In genomic region chr9:124120272-124120671, GRCh38 we compare ENCODE assay signal across 1 cellular context.
TF ChIP-seq lines count a peak whose summit lies in the region.

No MANE protein-coding gene starts in this region.

TF ChIP-seq in HepG2, 621 proteins besides CTCF, POLR2A, EP300 and RAD21 (continued from another document):
- TF ChIP-seq ZBTB40 (IDR thresholded peaks at IDR 0.05), result peak; percentile 65
- no peak for TF ChIP-seq ZBTB40 (CRISPR knock-in tag; IDR thresholded peaks at IDR 0.05)
- TF ChIP-seq TRIM22 (IDR thresholded peaks at IDR 0.05), result no peak
- no peak for TF ChIP-seq RELA (CRISPR knock-in tag; IDR thresholded peaks at IDR 0.05)
- TF ChIP-seq, protein P1, sequence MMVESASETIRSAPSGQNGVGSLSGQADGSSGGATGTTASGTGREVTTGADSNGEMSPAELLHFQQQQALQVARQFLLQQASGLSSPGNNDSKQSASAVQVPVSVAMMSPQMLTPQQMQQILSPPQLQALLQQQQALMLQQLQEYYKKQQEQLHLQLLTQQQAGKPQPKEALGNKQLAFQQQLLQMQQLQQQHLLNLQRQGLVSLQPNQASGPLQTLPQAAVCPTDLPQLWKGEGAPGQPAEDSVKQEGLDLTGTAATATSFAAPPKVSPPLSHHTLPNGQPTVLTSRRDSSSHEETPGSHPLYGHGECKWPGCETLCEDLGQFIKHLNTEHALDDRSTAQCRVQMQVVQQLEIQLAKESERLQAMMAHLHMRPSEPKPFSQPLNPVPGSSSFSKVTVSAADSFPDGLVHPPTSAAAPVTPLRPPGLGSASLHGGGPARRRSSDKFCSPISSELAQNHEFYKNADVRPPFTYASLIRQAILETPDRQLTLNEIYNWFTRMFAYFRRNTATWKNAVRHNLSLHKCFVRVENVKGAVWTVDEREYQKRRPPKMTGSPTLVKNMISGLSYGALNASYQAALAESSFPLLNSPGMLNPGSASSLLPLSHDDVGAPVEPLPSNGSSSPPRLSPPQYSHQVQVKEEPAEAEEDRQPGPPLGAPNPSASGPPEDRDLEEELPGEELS (CRISPR knock-in tag; IDR thresholded peaks at IDR 0.05), result no peak
